Comparison of ENCODE assay signal across 28 cellular contexts in genomic region chr5:6644841-6645240, GRCh38.
"Had no signal": no experiment of that assay in that cellular context is flagged by ENCODE, and none has a peak within 500 bp of the region (broad histone marks: within the 10 kb centered on the region; RNA-seq: fewer than 3 reads in every experiment).

No MANE protein-coding gene starts in this region.

- DNase-seq: activated CD4-positive, alpha-beta T cell treated with anti-CD3 and anti-CD28 coated beads for 36 hours; activated CD4-positive, CD25-positive, alpha-beta regulatory T cell; activated CD8-positive, alpha-beta memory T cell treated with anti-CD3 and anti-CD28 coated beads, Interleukin-2, amount 10 ng/mL, durations not matched to agents 7 days and 5 days; activated CD8-positive, alpha-beta T cell treated with anti-CD3 and anti-CD28 coated beads, Interleukin-2, amount 10 ng/mL, durations not matched to agents 7 days and 5 days; activated naive CD4-positive, alpha-beta T cell; activated T-cell treated with anti-CD3 and anti-CD28 coated beads, Interleukin-2, amount 50 U/mL, for 48 hours; anterior cingulate cortex; effector CD8-positive, alpha-beta T cell; heart left ventricle; hypothalamus; immature natural killer cell; kidney; left colon; naive thymus-derived CD4-positive, alpha-beta T cell; pancreas; retina; stimulated activated CD4-positive, alpha-beta T cell treated with anti-CD3 and anti-CD28 coated beads, Interleukin-12 subunit alpha, Interleukin-12 subunit beta, amount 100 ng/mL, for 4 hours; stimulated activated CD4-positive, alpha-beta T cell treated with anti-CD3 and anti-CD28 coated beads, Interleukin-4, amount 100 ng/mL, for 1 hour; stimulated activated naive CD8-positive, alpha-beta T cell treated with anti-CD3 and anti-CD28 coated beads, Interleukin-15, Interleukin-2, amounts not matched to agents 100 U/mL and 50 U/mL, for 24 hours had no signal

- H3K4me3 ChIP-seq: heart left ventricle, pancreas, prostate gland, skin epidermis, thoracic aorta, vagina had no signal

- H3K4me1 ChIP-seq: heart left ventricle, pancreas, prostate gland, vagina had no signal

- H3K4me3 Mint-ChIP-seq: activated CD4-positive, alpha-beta T cell treated with anti-CD3 and anti-CD28 coated beads for 36 hours; activated CD8-positive, alpha-beta memory T cell treated with anti-CD3 and anti-CD28 coated beads, Interleukin-2, amount 10 ng/mL, durations not matched to agents 7 days and 5 days; activated CD8-positive, alpha-beta T cell treated with anti-CD3 and anti-CD28 coated beads, Interleukin-2, amount 10 ng/mL, durations not matched to agents 7 days and 5 days; central memory CD8-positive, alpha-beta T cell; immature natural killer cell; mesothelial cell of epicardium; naive thymus-derived CD4-positive, alpha-beta T cell; T-helper 2 cell treated with Interferon-gamma antibody and Interleukin-4, amounts not matched to agents 5 μg/mL and 100 μg/mL, for 36 hours had no signal

- H3K27ac Mint-ChIP-seq: activated CD4-positive, alpha-beta T cell treated with anti-CD3 and anti-CD28 coated beads for 36 hours; activated CD8-positive, alpha-beta memory T cell treated with anti-CD3 and anti-CD28 coated beads, Interleukin-2, amount 10 ng/mL, durations not matched to agents 7 days and 5 days; activated CD8-positive, alpha-beta T cell treated with anti-CD3 and anti-CD28 coated beads, Interleukin-2, amount 10 ng/mL, durations not matched to agents 7 days and 5 days; activated naive CD4-positive, alpha-beta T cell treated with anti-CD3 and anti-CD28 coated beads, Interleukin-2, amount 50 U/mL, for 72 hours; activated T-helper 2 cell treated with anti-CD3 and anti-CD28 coated beads, Interferon-gamma antibody, Interleukin-2, Interleukin-4, amounts not matched to agents 10 μg/mL and 5 μg/mL and 100 μg/mL, durations not matched to agents 14 hours and 24 hours and 36 hours; immature natural killer cell; mesothelial cell of epicardium; naive thymus-derived CD4-positive, alpha-beta T cell; T-helper 2 cell treated with Interferon-gamma antibody and Interleukin-4, amounts not matched to agents 5 μg/mL and 100 μg/mL, for 36 hours had no signal

- H3K36me3 ChIP-seq: pancreas, prostate gland, thoracic aorta, vagina had no signal

- H3K27ac ChIP-seq: heart left ventricle, pancreas, prostate gland, skin epidermis, thoracic aorta, vagina had no signal

- H3K4me1 Mint-ChIP-seq: activated CD4-positive, alpha-beta T cell treated with anti-CD3 and anti-CD28 coated beads for 36 hours; mesothelial cell of epicardium had no signal

- H3K27me3 ChIP-seq: heart left ventricle, pancreas, vagina had no signal

- H3K9me3 Mint-ChIP-seq: immature natural killer cell; T-helper 2 cell treated with Interferon-gamma antibody and Interleukin-4, amounts not matched to agents 5 μg/mL and 100 μg/mL, for 36 hours had no signal

- H3K9me3 ChIP-seq: pancreas, prostate gland, thoracic aorta, vagina had no signal

- H3K27me3 Mint-ChIP-seq: activated CD4-positive, alpha-beta T cell treated with anti-CD3 and anti-CD28 coated beads for 36 hours; activated CD8-positive, alpha-beta memory T cell treated with anti-CD3 and anti-CD28 coated beads, Interleukin-2, amount 10 ng/mL, durations not matched to agents 7 days and 5 days; central memory CD8-positive, alpha-beta T cell; naive thymus-derived CD4-positive, alpha-beta T cell had no signal
